In the genomic region with DNA sequence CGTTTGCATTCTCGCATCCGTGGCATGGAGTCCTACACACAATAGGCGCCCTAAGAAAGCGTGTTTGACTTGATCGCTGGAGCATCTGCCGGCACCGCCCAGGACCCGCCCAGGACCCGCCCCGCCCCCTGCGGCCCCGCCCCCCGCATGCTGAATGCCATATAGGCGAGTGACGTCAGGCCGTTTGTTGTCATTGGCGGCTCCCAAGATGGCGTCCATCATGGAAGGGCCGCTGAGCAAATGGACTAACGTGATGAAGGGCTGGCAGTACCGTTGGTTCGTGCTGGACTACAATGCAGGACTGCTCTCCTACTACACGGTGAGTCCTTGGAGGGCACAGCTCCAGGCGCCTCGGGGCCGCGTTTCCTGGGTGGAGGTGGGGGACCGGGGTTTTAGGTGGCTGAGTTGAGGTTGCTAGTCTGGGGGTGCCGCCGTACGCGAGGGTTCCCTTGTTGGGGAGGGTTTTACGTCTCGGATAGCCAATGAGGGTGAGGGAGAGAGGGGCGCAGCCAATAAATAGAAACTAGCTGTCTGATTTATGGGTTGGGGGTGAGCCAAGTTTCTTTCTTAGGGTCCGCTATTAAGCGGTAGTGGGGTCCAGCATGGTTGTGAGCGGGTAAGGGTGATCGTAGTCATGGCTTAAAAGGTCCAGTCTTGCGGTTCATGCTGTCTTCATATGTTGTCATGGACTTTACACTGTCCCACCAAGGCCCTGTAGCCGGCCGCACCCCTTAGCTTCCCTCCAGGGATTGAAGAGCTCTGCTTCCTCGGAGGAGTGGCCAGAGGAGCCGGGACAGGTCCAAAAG, we compare ENCODE assay signal across 1 cellular context.
TF ChIP-seq lines count a peak whose summit lies in the region.

A gene with protein sequence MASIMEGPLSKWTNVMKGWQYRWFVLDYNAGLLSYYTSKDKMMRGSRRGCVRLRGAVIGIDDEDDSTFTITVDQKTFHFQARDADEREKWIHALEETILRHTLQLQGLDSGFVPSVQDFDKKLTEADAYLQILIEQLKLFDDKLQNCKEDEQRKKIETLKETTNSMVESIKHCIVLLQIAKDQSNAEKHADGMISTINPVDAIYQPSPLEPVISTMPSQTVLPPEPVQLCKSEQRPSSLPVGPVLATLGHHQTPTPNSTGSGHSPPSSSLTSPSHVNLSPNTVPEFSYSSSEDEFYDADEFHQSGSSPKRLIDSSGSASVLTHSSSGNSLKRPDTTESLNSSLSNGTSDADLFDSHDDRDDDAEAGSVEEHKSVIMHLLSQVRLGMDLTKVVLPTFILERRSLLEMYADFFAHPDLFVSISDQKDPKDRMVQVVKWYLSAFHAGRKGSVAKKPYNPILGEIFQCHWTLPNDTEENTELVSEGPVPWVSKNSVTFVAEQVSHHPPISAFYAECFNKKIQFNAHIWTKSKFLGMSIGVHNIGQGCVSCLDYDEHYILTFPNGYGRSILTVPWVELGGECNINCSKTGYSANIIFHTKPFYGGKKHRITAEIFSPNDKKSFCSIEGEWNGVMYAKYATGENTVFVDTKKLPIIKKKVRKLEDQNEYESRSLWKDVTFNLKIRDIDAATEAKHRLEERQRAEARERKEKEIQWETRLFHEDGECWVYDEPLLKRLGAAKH (plus strand): TSS at position 190 of the 806 bp plus-strand sequence. CDS start 19 bp downstream, at position 209.

TF ChIP-seq in K562, 482 proteins besides CTCF, POLR2A, EP300 and RAD21 (continued from another document and continues in another):
- TF ChIP-seq RBM14 (IDR thresholded peaks at IDR 0.05; ENCODE audit: borderline replicate concordance, insufficient read depth, low read depth, low read length) (no peak), MAFK (IDR thresholded peaks at IDR 0.05; ENCODE audit: low read length) (no peak), CBX5 (IDR thresholded peaks at IDR 0.05; ENCODE audit: borderline replicate concordance, low read depth) (no peak), STAG1 (CRISPR knock-in tag; IDR thresholded peaks at IDR 0.05; ENCODE audit: borderline replicate concordance) (no peak), ZNF133 (CRISPR knock-in tag; IDR thresholded peaks at IDR 0.05) (no peak), FOSL1 (tag; conservative IDR thresholded peaks at IDR 0.05) (no peak; the same call in 1 of the 2 replicates), FOXJ2 (tag; IDR thresholded peaks at IDR 0.05) (no peak), KAT2B (IDR thresholded peaks at IDR 0.05; ENCODE audit: low read depth, low read length) (no peak), ZNF165 (CRISPR knock-in tag; IDR thresholded peaks at IDR 0.05; ENCODE audit: borderline replicate concordance) (no peak), BRF1 (IDR thresholded peaks at IDR 0.05; ENCODE audit: borderline replicate concordance, extremely low read depth, insufficient read length) (no peak), ILK (tag; IDR thresholded peaks at IDR 0.05; ENCODE audit: borderline replicate concordance, low read depth) (no peak), GABPB1 (CRISPR knock-in tag; IDR thresholded peaks at IDR 0.05) (peak; percentile 52), KAT7 (CRISPR knock-in tag; IDR thresholded peaks at IDR 0.05; ENCODE audit: borderline replicate concordance) (peak; percentile 66; the same call in 1 of the 2 replicates), RBM15 (IDR thresholded peaks at IDR 0.05; ENCODE audit: insufficient read depth, low read length) (no peak), ZNF507 (tag; conservative IDR thresholded peaks at IDR 0.05) (no peak), GATAD2B (IDR thresholded peaks at IDR 0.05; ENCODE audit: borderline replicate concordance) (no peak), ILF3 (IDR thresholded peaks at IDR 0.05; ENCODE audit: borderline replicate concordance) (no peak), KAT8 (IDR thresholded peaks at IDR 0.05; ENCODE audit: low read depth) (no peak; the same call in 1 of the 2 replicates), HNRNPH1 (optimal IDR thresholded peaks at IDR 0.05; ENCODE audit: low read depth, low read length) (no peak), ZKSCAN1 (IDR thresholded peaks at IDR 0.05; ENCODE audit: low read depth, low read length) (no peak), PRMT5 (CRISPR knock-in tag; IDR thresholded peaks at IDR 0.05) (no peak), ZZZ3 (IDR thresholded peaks at IDR 0.05) (no peak), RHOXF2B (CRISPR knock-in tag; conservative IDR thresholded peaks at IDR 0.05) (no peak), ZC3H4 (CRISPR knock-in tag; IDR thresholded peaks at IDR 0.05; ENCODE audit: borderline replicate concordance) (0 out of 2 replicates have a peak, but pooled peaks have one; percentile 19)
- TF ChIP-seq, protein P1, sequence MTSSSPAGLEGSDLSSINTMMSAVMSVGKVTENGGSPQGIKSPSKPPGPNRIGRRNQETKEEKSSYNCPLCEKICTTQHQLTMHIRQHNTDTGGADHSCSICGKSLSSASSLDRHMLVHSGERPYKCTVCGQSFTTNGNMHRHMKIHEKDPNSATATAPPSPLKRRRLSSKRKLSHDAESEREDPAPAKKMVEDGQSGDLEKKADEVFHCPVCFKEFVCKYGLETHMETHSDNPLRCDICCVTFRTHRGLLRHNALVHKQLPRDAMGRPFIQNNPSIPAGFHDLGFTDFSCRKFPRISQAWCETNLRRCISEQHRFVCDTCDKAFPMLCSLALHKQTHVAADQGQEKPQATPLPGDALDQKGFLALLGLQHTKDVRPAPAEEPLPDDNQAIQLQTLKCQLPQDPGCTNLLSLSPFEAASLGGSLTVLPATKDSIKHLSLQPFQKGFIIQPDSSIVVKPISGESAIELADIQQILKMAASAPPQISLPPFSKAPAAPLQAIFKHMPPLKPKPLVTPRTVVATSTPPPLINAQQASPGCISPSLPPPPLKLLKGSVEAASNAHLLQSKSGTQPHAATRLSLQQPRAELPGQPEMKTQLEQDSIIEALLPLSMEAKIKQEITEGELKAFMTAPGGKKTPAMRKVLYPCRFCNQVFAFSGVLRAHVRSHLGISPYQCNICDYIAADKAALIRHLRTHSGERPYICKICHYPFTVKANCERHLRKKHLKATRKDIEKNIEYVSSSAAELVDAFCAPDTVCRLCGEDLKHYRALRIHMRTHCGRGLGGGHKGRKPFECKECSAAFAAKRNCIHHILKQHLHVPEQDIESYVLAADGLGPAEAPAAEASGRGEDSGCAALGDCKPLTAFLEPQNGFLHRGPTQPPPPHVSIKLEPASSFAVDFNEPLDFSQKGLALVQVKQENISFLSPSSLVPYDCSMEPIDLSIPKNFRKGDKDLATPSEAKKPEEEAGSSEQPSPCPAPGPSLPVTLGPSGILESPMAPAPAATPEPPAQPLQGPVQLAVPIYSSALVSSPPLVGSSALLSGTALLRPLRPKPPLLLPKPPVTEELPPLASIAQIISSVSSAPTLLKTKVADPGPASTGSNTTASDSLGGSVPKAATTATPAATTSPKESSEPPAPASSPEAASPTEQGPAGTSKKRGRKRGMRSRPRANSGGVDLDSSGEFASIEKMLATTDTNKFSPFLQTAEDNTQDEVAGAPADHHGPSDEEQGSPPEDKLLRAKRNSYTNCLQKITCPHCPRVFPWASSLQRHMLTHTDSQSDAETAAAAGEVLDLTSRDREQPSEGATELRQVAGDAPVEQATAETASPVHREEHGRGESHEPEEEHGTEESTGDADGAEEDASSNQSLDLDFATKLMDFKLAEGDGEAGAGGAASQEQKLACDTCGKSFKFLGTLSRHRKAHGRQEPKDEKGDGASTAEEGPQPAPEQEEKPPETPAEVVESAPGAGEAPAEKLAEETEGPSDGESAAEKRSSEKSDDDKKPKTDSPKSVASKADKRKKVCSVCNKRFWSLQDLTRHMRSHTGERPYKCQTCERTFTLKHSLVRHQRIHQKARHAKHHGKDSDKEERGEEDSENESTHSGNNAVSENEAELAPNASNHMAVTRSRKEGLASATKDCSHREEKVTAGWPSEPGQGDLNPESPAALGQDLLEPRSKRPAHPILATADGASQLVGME (CRISPR knock-in tag; IDR thresholded peaks at IDR 0.05), result no peak
- TF ChIP-seq, protein P2, sequence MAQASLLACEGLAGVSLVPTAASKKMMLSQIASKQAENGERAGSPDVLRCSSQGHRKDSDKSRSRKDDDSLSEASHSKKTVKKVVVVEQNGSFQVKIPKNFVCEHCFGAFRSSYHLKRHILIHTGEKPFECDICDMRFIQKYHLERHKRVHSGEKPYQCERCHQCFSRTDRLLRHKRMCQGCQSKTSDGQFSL (CRISPR knock-in tag; IDR thresholded peaks at IDR 0.05), result peak; percentile 56; the same call in 1 of the 2 replicates
- TF ChIP-seq, protein P2 (tag; IDR thresholded peaks at IDR 0.05), result no peak; a peak in 1 of 4 replicates
- TF ChIP-seq, protein P3, sequence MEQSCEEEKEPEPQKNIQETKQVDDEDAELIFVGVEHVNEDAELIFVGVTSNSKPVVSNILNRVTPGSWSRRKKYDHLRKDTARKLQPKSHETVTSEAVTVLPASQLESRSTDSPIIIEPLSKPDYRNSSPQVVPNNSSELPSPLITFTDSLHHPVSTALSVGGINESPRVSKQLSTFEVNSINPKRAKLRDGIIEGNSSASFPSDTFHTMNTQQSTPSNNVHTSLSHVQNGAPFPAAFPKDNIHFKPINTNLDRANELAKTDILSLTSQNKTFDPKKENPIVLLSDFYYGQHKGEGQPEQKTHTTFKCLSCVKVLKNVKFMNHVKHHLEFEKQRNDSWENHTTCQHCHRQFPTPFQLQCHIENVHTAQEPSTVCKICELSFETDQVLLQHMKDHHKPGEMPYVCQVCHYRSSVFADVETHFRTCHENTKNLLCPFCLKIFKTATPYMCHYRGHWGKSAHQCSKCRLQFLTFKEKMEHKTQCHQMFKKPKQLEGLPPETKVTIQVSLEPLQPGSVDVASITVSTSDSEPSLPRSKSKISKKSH (CRISPR knock-in tag; IDR thresholded peaks at IDR 0.05), result no peak
- TF ChIP-seq, protein P4, sequence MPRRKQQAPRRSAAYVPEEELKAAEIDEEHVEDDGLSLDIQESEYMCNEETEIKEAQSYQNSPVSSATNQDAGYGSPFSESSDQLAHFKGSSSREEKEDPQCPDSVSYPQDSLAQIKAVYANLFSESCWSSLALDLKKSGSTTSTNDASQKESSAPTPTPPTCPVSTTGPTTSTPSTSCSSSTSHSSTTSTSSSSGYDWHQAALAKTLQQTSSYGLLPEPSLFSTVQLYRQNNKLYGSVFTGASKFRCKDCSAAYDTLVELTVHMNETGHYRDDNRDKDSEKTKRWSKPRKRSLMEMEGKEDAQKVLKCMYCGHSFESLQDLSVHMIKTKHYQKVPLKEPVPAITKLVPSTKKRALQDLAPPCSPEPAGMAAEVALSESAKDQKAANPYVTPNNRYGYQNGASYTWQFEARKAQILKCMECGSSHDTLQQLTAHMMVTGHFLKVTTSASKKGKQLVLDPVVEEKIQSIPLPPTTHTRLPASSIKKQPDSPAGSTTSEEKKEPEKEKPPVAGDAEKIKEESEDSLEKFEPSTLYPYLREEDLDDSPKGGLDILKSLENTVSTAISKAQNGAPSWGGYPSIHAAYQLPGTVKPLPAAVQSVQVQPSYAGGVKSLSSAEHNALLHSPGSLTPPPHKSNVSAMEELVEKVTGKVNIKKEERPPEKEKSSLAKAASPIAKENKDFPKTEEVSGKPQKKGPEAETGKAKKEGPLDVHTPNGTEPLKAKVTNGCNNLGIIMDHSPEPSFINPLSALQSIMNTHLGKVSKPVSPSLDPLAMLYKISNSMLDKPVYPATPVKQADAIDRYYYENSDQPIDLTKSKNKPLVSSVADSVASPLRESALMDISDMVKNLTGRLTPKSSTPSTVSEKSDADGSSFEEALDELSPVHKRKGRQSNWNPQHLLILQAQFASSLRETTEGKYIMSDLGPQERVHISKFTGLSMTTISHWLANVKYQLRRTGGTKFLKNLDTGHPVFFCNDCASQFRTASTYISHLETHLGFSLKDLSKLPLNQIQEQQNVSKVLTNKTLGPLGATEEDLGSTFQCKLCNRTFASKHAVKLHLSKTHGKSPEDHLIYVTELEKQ (CRISPR knock-in tag; IDR thresholded peaks at IDR 0.05), result no peak
